ENCODE assay signal across 18 cellular contexts in the genomic region with DNA sequence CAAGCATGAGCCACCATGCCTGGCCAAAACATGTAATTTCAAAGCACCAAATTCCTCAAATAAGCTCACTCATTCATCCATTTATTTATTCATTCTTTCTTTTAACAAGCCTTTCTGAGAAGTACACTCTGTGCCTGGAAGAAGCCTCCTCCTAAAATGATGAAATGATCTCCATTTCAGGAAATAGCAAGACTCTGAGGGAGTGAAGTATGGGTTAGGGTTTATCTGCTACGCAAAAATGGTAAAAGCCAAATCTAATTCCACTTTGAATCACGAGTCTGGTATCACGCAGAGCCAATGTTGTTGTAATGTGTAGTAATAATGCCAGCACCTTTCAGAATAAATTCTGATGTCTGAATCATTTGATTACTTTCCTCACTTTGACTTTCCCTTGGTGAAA.
DNase-seq lines count a peak whose midpoint lies in the region; ATAC-seq and TF ChIP-seq lines count a peak whose summit lies in the region.
"Had no signal": no experiment of that assay in that cellular context is flagged by ENCODE, and none has a peak within 500 bp of the region (broad histone marks: within the 10 kb centered on the region; RNA-seq: fewer than 3 reads in every experiment).

No MANE protein-coding gene starts in this region.

- no peak for TF ChIP-seq EP300 in gastroesophageal sphincter (IDR thresholded peaks at IDR 0.05)

- in situ Hi-C loops in GM13977 (cut with MboI; ENCODE audit: low pct_unique_long_range_greater_than_20kb, low sequenced_read_pairs, unreplicated experiment), result no loop called here

- no peak overlapping the region for H3K9ac ChIP-seq in smooth muscle cell (ENCODE audit: low read depth)
- H3K9ac ChIP-seq: GM23248 had no signal

- TF ChIP-seq CTCF in fibroblast of pulmonary artery (IDR thresholded peaks at IDR 0.05; ENCODE audit: low read length, missing control alignments), result no peak
- no peak for TF ChIP-seq CTCF in gastroesophageal sphincter (IDR thresholded peaks at IDR 0.05)
- TF ChIP-seq CTCF in smooth muscle cell (IDR thresholded peaks at IDR 0.05; ENCODE audit: borderline replicate concordance, insufficient read depth, poor library complexity, severe bottlenecking), result no peak
- TF ChIP-seq CTCF in GM13977 (IDR thresholded peaks at IDR 0.05; ENCODE audit: extremely low read depth, insufficient read depth, missing control alignments), result no peak
- TF ChIP-seq CTCF in tibial artery (IDR thresholded peaks at IDR 0.05), result no peak

- no peaks in the 10 kb centered on the region for H4K20me1 ChIP-seq in smooth muscle cell (ENCODE audit: low read depth)

- no peak for TF ChIP-seq POLR2A in gastroesophageal sphincter (IDR thresholded peaks at IDR 0.05)

- DNase-seq in amniotic epithelial cell (ENCODE audit: low read depth) (peak; percentile 54), fibroblast of pulmonary artery (ENCODE audit: low read depth) (peak; percentile 25), smooth muscle cell (lab: John Stamatoyannopoulos, UW; ENCODE audit: unreplicated experiment) (no peak), GM13977 (ENCODE audit: low spot score) (no peak), SW 1271 (lab: John Stamatoyannopoulos, UW) (no peak), tibial artery (no peak)
- DNase-seq: C1 segment of cervical spinal cord; Calu3; CD4-positive, alpha-beta memory T cell; COR-L47; DMS53; DMS79 treated with DMSO at 0.1 percent for 48 hours; GF-D8; GM23248; H9 had no signal

- H3K36me3 ChIP-seq in gastroesophageal sphincter, result no peaks in the 10 kb centered on the region
- no peaks in the 10 kb centered on the region for H3K36me3 ChIP-seq in smooth muscle cell (ENCODE audit: low read depth)
- H3K36me3 ChIP-seq in tibial artery, result no peaks in the 10 kb centered on the region

- H3K4me1 ChIP-seq in gastroesophageal sphincter (no peaks in the 10 kb centered on the region), smooth muscle cell (ENCODE audit: low read depth) (no peaks in the 10 kb centered on the region), tibial artery (no peaks in the 10 kb centered on the region)

- H3K9me3 ChIP-seq in gastroesophageal sphincter (no peaks in the 10 kb centered on the region), smooth muscle cell (replicated peaks; ENCODE audit: low read depth) (no peaks in the 10 kb centered on the region), tibial artery (no peaks in the 10 kb centered on the region)

- H2AFZ ChIP-seq in smooth muscle cell (ENCODE audit: low read depth), result peak overlapping the region; percentile 57
- H2AFZ ChIP-seq: GM23248 had no signal

- H3K27me3 ChIP-seq in gastroesophageal sphincter (no peaks in the 10 kb centered on the region), smooth muscle cell (ENCODE audit: low read depth) (no peaks in the 10 kb centered on the region), tibial artery (no peaks in the 10 kb centered on the region)

- no peaks in the 10 kb centered on the region for H3K79me2 ChIP-seq in smooth muscle cell (ENCODE audit: low read depth)

- intact Hi-C loops in tibial artery (cut with DNase I; ENCODE audit: low total_unique reads), result no loop called here

- H3K27ac ChIP-seq in gastroesophageal sphincter, result no peak overlapping the region
- no peak overlapping the region for H3K27ac ChIP-seq in smooth muscle cell (ENCODE audit: low read depth)
- H3K27ac ChIP-seq in tibial artery, result no peak overlapping the region
- H3K27ac ChIP-seq: GM23248 had no signal

- H3F3A ChIP-seq in smooth muscle cell (ENCODE audit: low read depth), result no peaks in the 10 kb centered on the region

- H3K4me3 ChIP-seq in fibroblast of pulmonary artery (replicated peaks; ENCODE audit: low read depth, low read length) (no peak overlapping the region), gastroesophageal sphincter (no peak overlapping the region), smooth muscle cell (no peak overlapping the region), tibial artery (no peak overlapping the region)
- H3K4me3 ChIP-seq: GM23248 had no signal

- ATAC-seq in gastroesophageal sphincter (peak; percentile 57), HG02973 (IDR thresholded peaks at IDR 0.05; ENCODE audit: unreplicated experiment) (no peak)
- ATAC-seq: HCT116 had no signal

- 66 to 80% methylated on average over 3 of the region's 3 CpGs for WGBS in gastroesophageal sphincter (ENCODE audit: low coverage in 1 of 2), 2 donors
- 52% methylated on average over 3 of the region's 3 CpGs for WGBS in smooth muscle cell (ENCODE audit: low lambda C conversion rate)

- no peak overlapping the region for H3K4me2 ChIP-seq in smooth muscle cell

Comparison
In these comparisons a context has a peak if more than half of its experiments do, and no peak if none do; other contexts are left out.
1. DNase-seq: peak in amniotic epithelial cell (single experiment) and fibroblast of pulmonary artery (single experiment); none in smooth muscle cell (single experiment), GM13977 (single experiment), SW 1271 (0 of 2) and tibial artery (0 of 2).